In the genomic region with DNA sequence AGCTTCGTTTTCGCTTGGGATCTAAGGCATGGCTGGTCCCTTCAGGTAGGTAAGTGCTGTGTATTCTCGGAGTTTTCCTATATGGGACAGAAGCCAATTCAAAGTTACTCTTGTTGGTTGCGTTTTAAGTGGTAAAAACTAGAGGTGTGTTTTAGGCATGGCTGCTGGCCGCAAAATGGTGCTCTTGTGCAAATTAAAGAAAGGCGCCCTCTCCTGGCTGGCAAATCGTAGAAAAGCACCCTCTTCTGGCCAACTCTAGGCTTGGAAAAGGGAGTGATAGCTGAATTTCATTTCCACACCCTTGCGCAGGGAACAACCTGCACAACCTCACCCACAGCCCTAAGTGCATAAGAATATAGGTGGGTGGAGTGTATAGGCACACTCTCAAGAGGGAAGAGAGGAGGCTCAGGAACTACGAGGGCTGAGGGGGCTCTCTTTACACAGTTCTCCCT, we compare ENCODE assay signal across 8 cellular contexts. TPM values are rescaled to one million over a fixed set of nuclear protein-coding genes. Genes with fewer than 3 reads are reported as not detected.
DNase-seq lines count a peak whose midpoint lies in the region; ATAC-seq and TF ChIP-seq lines count a peak whose summit lies in the region.

No MANE protein-coding gene starts in this region.

- H3K36me3 ChIP-seq in iPS-15b (ENCODE audit: control insufficient read depth, insufficient read depth, low read length), result no peaks in the 10 kb centered on the region

- H3K4me3 ChIP-seq in LNCaP clone FGC (ENCODE audit: low read depth, low read length) (no peak overlapping the region), iPS-15b (ENCODE audit: low read depth, low read length) (peak overlapping the region; percentile 12)

- no peaks in the 10 kb centered on the region for H3K9me3 Mint-ChIP-seq in activated CD4-positive, alpha-beta memory T cell treated with anti-CD3 and anti-CD28 coated beads, Interleukin-2, amount 10 ng/mL, durations not matched to agents 7 days and 5 days

- H3K27me3 ChIP-seq in iPS-15b (ENCODE audit: control insufficient read depth, insufficient read depth, low read length), result no peaks in the 10 kb centered on the region

- H3K4me1 ChIP-seq in iPS-15b (ENCODE audit: control insufficient read depth, insufficient read depth, low read length), result peaks cover 27% of the 10 kb centered on the region

- H3K27me3 Mint-ChIP-seq in activated CD4-positive, alpha-beta memory T cell treated with anti-CD3 and anti-CD28 coated beads, Interleukin-2, amount 10 ng/mL, durations not matched to agents 7 days and 5 days, result peaks cover 2% of the 10 kb centered on the region

- CTCF ChIA-PET in GM10248 (lab: Yijun Ruan, JAX), result interaction anchor here (0.7 to 2.4 kb wide), 11 partner anchors 11 to 422 kb away, joined by 3 to 15 read pairs (median 4); no protein-coding TSS in a partner anchor
- CTCF ChIA-PET in activated CD4-positive, alpha-beta memory T cell treated with anti-CD3 and anti-CD28 coated beads, Interleukin-2, amount 10 ng/mL, durations not matched to agents 7 days and 5 days (lab: Charles Lee), result interaction anchor here (0.6 to 7.5 kb wide), 22 partner anchors 11 to 264 kb away, joined by 3 to 64 read pairs (median 3); a partner anchor contains a TSS

- TF ChIP-seq CTCF in GM10248 (IDR thresholded peaks at IDR 0.05; ENCODE audit: control extremely low read depth, extremely low read depth, low read depth, missing control alignments) (peak; percentile 34), LNCaP clone FGC (IDR thresholded peaks at IDR 0.05; ENCODE audit: control insufficient read depth, extremely low read depth, insufficient read depth) (peak; percentile 75)

- H3K36me3 Mint-ChIP-seq in activated CD4-positive, alpha-beta memory T cell treated with anti-CD3 and anti-CD28 coated beads, Interleukin-2, amount 10 ng/mL, durations not matched to agents 7 days and 5 days (ENCODE audit: low read depth), result no peaks in the 10 kb centered on the region

- no peak overlapping the region for H3K4me3 Mint-ChIP-seq in activated CD4-positive, alpha-beta memory T cell treated with anti-CD3 and anti-CD28 coated beads, Interleukin-2, amount 10 ng/mL, durations not matched to agents 7 days and 5 days

- H3K9me3 ChIP-seq in iPS-15b (ENCODE audit: control insufficient read depth, insufficient read depth, low read length), result no peaks in the 10 kb centered on the region

- H3K27ac Mint-ChIP-seq in activated CD4-positive, alpha-beta memory T cell treated with anti-CD3 and anti-CD28 coated beads, Interleukin-2, amount 10 ng/mL, durations not matched to agents 7 days and 5 days, result no peak overlapping the region

- DNase-seq in GM10248 (ENCODE audit: extremely low spot score), result peak; percentile 27
- DNase-seq in LNCaP clone FGC (ENCODE audit: low read depth), result peak; percentile 8
- DNase-seq in activated CD4-positive, alpha-beta memory T cell treated with anti-CD3 and anti-CD28 coated beads, Interleukin-2, amount 10 ng/mL, durations not matched to agents 7 days and 5 days, result peak; percentile 32
- DNase-seq in T-helper 9 cell, result no peak
- DNase-seq in NCI-H1092 (lab: John Stamatoyannopoulos, UW), result no peak

- POLR2A ChIA-PET in GM10248 (lab: Yijun Ruan, JAX), result no interaction called here
- POLR2A ChIA-PET in activated CD4-positive, alpha-beta memory T cell treated with anti-CD3 and anti-CD28 coated beads, Interleukin-2, amount 10 ng/mL, durations not matched to agents 7 days and 5 days (lab: Charles Lee), result no interaction called here

- H3K4me1 Mint-ChIP-seq in activated CD4-positive, alpha-beta memory T cell treated with anti-CD3 and anti-CD28 coated beads, Interleukin-2, amount 10 ng/mL, durations not matched to agents 7 days and 5 days, result peaks cover 11% of the 10 kb centered on the region

- H3K9ac ChIP-seq in iPS-15b (ENCODE audit: low read depth, low read length), result no peak overlapping the region

- ATAC-seq in GM18858 (IDR thresholded peaks at IDR 0.05; ENCODE audit: unreplicated experiment), result no peak
- ATAC-seq in GM21717 (IDR thresholded peaks at IDR 0.05; ENCODE audit: unreplicated experiment), result no peak

RNA-seq across cellular contexts. Expression of a gene that starts 23.5 kb away (rescaled TPM):
- total RNA-seq in activated CD4-positive, alpha-beta memory T cell treated with anti-CD3 and anti-CD28 coated beads, Interleukin-2, amount 10 ng/mL, durations not matched to agents 7 days and 5 days, result not detected

Comparison
In these comparisons a context has a peak if more than half of its experiments do, and no peak if none do; other contexts are left out.
1. DNase-seq: peak in GM10248 (single experiment), LNCaP clone FGC (single experiment) and activated CD4-positive, alpha-beta memory T cell treated with anti-CD3 and anti-CD28 coated beads, Interleukin-2, amount 10 ng/mL, durations not matched to agents 7 days and 5 days (single experiment); none in T-helper 9 cell (single experiment) and NCI-H1092 (single experiment).